In the genomic region with DNA sequence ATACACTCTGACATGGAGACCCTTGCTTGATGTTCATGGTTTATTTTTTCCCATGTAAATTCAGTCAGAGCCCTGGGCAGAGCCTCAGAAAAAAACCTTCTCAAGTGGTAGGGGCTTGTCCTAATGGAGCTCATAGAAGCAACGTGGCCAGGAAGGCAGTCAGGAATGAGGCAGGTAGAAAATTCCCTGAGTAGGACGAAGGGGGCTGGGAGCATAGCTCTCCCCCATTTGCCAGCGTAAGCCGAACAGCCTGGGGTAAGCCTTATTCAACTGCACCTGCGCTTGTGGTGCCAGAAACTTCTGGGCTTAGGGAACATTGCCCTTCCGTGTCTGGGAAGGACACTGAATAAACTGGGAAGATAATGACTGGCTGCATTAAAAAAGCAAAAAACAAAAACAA, we compare ENCODE assay signal across 22 cellular contexts.
"Had no signal": no experiment of that assay in that cellular context is flagged by ENCODE, and none has a peak within 500 bp of the region (broad histone marks: within the 10 kb centered on the region; RNA-seq: fewer than 3 reads in every experiment).

No MANE protein-coding gene starts in this region.

- H3K27me3 ChIP-seq: ovary, suprapubic skin, tibial artery, uterus had no signal

- H3K9me3 ChIP-seq: mucosa of descending colon, prostate gland, suprapubic skin, thoracic aorta, uterus had no signal

- H3K27ac ChIP-seq: left ventricle myocardium inferior, ovary, prostate gland, skin epidermis, suprapubic skin, thoracic aorta, tibial artery, uterus had no signal

- H3K4me3 ChIP-seq: left ventricle myocardium inferior, lung, mucosa of descending colon, ovary, prostate gland, skin epidermis, suprapubic skin, thoracic aorta, tibial artery, uterus had no signal

- DNase-seq: immature natural killer cell; left ventricle myocardium inferior; mucosa of descending colon; naive thymus-derived CD4-positive, alpha-beta T cell; ovary; retina; right cardiac atrium; stimulated activated CD4-positive, alpha-beta T cell treated with anti-CD3 and anti-CD28 coated beads, Interleukin-12 subunit alpha, Interleukin-12 subunit beta, amount 100 ng/mL, for 4 hours; stimulated activated CD4-positive, alpha-beta T cell treated with anti-CD3 and anti-CD28 coated beads, Interleukin-15, amount 100 ng/mL, for 24 hours; stimulated activated CD4-positive, alpha-beta T cell treated with anti-CD3 and anti-CD28 coated beads, Interleukin-4, amount 100 ng/mL, for 24 hours; stimulated activated naive CD4-positive, alpha-beta T cell; tibial artery; trophoblast cell; uterus had no signal

- H3K4me1 ChIP-seq: prostate gland, suprapubic skin, uterus had no signal

- H3K36me3 ChIP-seq: ovary, prostate gland, suprapubic skin, uterus had no signal

- ATAC-seq: mucosa of descending colon; naive thymus-derived CD4-positive, alpha-beta T cell; natural killer cell treated with Interleukin-12 subunit alpha and Interleukin-12 subunit beta and Interleukin-15 and Interleukin-18, amount 100 ng/mL, for 72 hours; right cardiac atrium; sciatic nerve; stimulated activated effector memory CD8-positive, alpha-beta T cell treated with anti-CD3 and anti-CD28 coated beads, Interleukin-12 subunit alpha, Interleukin-12 subunit beta, amount 100 ng/mL, for 72 hours had no signal
